8 cellular contexts compared by ENCODE assay signal in the genomic region with DNA sequence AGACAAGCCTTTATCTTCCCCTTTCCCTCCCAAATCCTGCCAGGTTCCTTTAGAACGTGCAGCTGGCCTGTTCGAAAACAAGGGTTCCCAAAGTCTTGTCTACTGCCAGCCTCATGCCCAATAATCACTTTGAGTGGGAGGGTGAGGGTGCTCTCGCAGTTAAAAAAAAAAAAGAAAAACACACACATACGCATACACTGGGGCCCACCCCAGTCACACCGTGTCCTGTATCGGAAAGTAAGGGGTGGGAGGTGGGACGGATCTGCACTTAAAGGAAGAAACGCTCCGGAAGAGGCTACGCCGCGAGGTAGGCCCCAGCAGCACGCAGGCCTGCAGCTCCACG. TPM values are rescaled to one million over a fixed set of nuclear protein-coding genes. Genes with fewer than 3 reads are reported as not detected.
DNase-seq lines count a peak whose midpoint lies in the region; ATAC-seq, FAIRE-seq and TF ChIP-seq lines count a peak whose summit lies in the region.

No MANE protein-coding gene starts in this region.

- peak overlapping the region; percentile 56 to 77 for H3K4me3 ChIP-seq in muscle layer of colon (ENCODE audit: low read depth in 1 of 2, low read length in 2 of 2)

- H3K9me3 ChIP-seq in muscle layer of colon (ENCODE audit: low read length): no peaks in the 10 kb centered on the region

- peak overlapping the region; percentile 60 for H3K27ac Mint-ChIP-seq in Calu3 (ENCODE audit: unreplicated experiment)
- H3K27ac Mint-ChIP-seq in brain: peak overlapping the region; percentile 96 to 98 (median 96)

- ATAC-seq in GM21529 (IDR thresholded peaks at IDR 0.05; ENCODE audit: unreplicated experiment) (peak; percentile 58), HG02970 (IDR thresholded peaks at IDR 0.05; ENCODE audit: low FRiP score, unreplicated experiment) (no peak), HG02840 (IDR thresholded peaks at IDR 0.05; ENCODE audit: low FRiP score, unreplicated experiment) (no peak)

- H3K27ac ChIP-seq in muscle layer of colon (ENCODE audit: low read depth, low read length): no peak overlapping the region

- H3K36me3 Mint-ChIP-seq in Calu3 (ENCODE audit: insufficient read depth, unreplicated experiment): peaks cover 41% of the 10 kb centered on the region
- no peaks in the 10 kb centered on the region for H3K36me3 Mint-ChIP-seq in brain

- H3K27me3 ChIP-seq in muscle layer of colon (ENCODE audit: control insufficient read depth in 1 of 2, insufficient read depth in 2 of 2, low read length in 2 of 2): no peaks in the 10 kb centered on the region

- H3K9ac ChIP-seq in muscle layer of colon (ENCODE audit: low read length): no peak overlapping the region

- FAIRE-seq in urothelium cell line (lab: Jason Lieb, UNC): no peak

- BruUV-seq in Calu3 (replicated peaks; lab: Mats Ljungman, UMichigan): no TSS peak

- H3K36me3 ChIP-seq in muscle layer of colon (ENCODE audit: insufficient read depth, low read length): no peaks in the 10 kb centered on the region

- H3K27me3 Mint-ChIP-seq in Calu3 (ENCODE audit: unreplicated experiment) (no peaks in the 10 kb centered on the region), brain (peaks cover 6% of the 10 kb centered on the region)

- H3K4me3 Mint-ChIP-seq in Calu3 (ENCODE audit: low read depth, unreplicated experiment) (peak overlapping the region; percentile 77), brain (peak overlapping the region; percentile 91 to 99 (median 95))

- no peak for TF ChIP-seq CTCF in Calu3 (IDR thresholded peaks at IDR 0.05; ENCODE audit: unreplicated experiment)
- TF ChIP-seq CTCF in brain (conservative IDR thresholded peaks at IDR 0.05): no peak

- CTCF ChIA-PET in Calu3 (lab: Charles Lee): no interaction called here

- peaks cover 12% of the 10 kb centered on the region for H3K4me1 ChIP-seq in muscle layer of colon (ENCODE audit: insufficient read depth, low read length)

- DNase-seq in Calu3 (no peak), NOMO-1 (lab: John Stamatoyannopoulos, UW; ENCODE audit: unreplicated experiment in 2 of 2) (peak; percentile 80 to 81), urothelium cell line (ENCODE audit: low spot score) (no peak)

- H3K4me1 Mint-ChIP-seq in Calu3 (ENCODE audit: low read depth, unreplicated experiment): peaks cover 42% of the 10 kb centered on the region
- H3K4me1 Mint-ChIP-seq in brain: peaks cover 81% of the 10 kb centered on the region

- intact Hi-C loops in Calu3 (cut with micrococcal nuclease; ENCODE audit: unreplicated experiment): no loop called here

- H3K9me3 Mint-ChIP-seq in Calu3 (ENCODE audit: low read depth, unreplicated experiment) (no peaks in the 10 kb centered on the region), brain (peaks cover 0 to 3% (median 0%) of the 10 kb centered on the region in 5 experiments)

RNA-seq across cellular contexts. Expression of gene MAD2L1, which starts 0.5 kb away (rescaled TPM):
- 42.9 and 48.1 TPM in 2 replicates for total RNA-seq in Calu3 (2022)
- 11.4 TPM for polyA plus RNA-seq in brain (ENCODE audit: insufficient read depth, low read depth, low replicate concordance)

Comparison
In these comparisons a context has a peak if more than half of its experiments do, and no peak if none do; other contexts are left out.
1. DNase-seq: peak in NOMO-1 (2 of 2); none in Calu3 (single experiment) and urothelium cell line (single experiment).